Comparison of ENCODE assay signal across 1 cellular context in the genomic region with DNA sequence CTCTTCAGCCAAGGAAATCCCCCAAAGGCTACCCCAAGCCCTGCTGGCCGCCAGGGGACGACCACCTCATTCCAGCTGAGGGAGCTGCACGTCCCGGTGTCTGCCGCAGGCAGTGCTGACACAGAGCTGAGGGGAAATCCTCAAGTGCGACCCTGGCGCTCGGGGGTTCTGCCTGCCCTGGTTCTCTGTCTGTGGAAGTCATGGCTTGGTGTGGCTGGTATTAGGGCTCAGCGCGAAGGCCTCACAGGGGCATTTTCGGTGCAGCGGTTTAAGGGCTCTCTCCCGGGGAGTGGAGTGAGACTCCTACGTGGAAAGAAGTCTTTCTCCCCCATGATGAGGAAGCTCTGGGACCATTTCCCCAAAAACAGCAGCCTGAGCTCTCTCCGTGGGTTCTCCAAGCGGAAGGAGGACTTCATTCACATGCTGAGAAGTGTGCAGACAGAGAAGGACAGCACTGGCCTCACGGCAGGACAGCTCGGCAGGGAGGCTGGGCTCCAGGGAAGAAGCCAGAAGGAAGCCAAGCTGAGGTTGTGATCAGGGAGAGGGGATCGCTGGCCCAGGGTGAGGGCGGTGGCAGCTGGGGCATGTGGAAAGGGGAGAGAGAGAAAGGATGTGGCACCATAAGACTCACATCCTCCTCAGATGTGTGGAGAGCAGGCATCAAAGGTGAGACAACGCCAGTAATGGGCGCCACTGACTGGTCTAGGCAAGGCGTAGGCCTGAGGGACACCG.
TF ChIP-seq lines count a peak whose summit lies in the region.

No MANE protein-coding gene starts in this region.

TF ChIP-seq in HepG2, 621 proteins besides CTCF, POLR2A, EP300 and RAD21:
- TF ChIP-seq TCF12 (IDR thresholded peaks at IDR 0.05) (no peak), TCF12 (CRISPR knock-in tag; IDR thresholded peaks at IDR 0.05) (no peak), CREB1 (IDR thresholded peaks at IDR 0.05) (peak; percentile 85), CREB1 (CRISPR knock-in tag; IDR thresholded peaks at IDR 0.05) (no peak)
